In genomic region chr6:31529329-31530150, GRCh38 we compare ENCODE assay signal across 1 cellular context.
TF ChIP-seq lines count a peak whose summit lies in the region.

No MANE protein-coding gene starts in this region.

TF ChIP-seq in HepG2, 621 proteins besides CTCF, POLR2A, EP300 and RAD21 (continued from another document):
- TF ChIP-seq ZNF281 (CRISPR knock-in tag; IDR thresholded peaks at IDR 0.05; ENCODE audit: borderline replicate concordance) (peak; percentile 53; the same call in 1 of the 2 replicates), HNRNPUL1 (IDR thresholded peaks at IDR 0.05; ENCODE audit: low read depth, low read length) (no peak), ZNF558 (CRISPR knock-in tag; IDR thresholded peaks at IDR 0.05; ENCODE audit: borderline replicate concordance) (no peak)
